In genomic region chr2:217950401-217950871, GRCh38 we compare ENCODE assay signal across 18 cellular contexts. TPM values are rescaled to one million over a fixed set of nuclear protein-coding genes. Genes with fewer than 3 reads are reported as not detected.
DNase-seq lines count a peak whose midpoint lies in the region; ATAC-seq and TF ChIP-seq lines count a peak whose summit lies in the region.
"Had no signal": no experiment of that assay in that cellular context is flagged by ENCODE, and none has a peak within 500 bp of the region (broad histone marks: within the 10 kb centered on the region; RNA-seq: fewer than 3 reads in every experiment).

No MANE protein-coding gene starts in this region.

- no peak overlapping the region for H3K27ac Mint-ChIP-seq in activated naive CD8-positive, alpha-beta T cell treated with anti-CD3 and anti-CD28 coated beads, Interleukin-2, amount 10 ng/mL, durations not matched to agents 7 days and 5 days
- no peak overlapping the region for H3K27ac Mint-ChIP-seq in activated naive CD8-positive, alpha-beta T cell treated with anti-CD3 and anti-CD28 coated beads, Interleukin-2, amount 50 U/mL, for 24 hours
- no peak overlapping the region for H3K27ac Mint-ChIP-seq in activated CD4-positive, alpha-beta memory T cell treated with anti-CD3 and anti-CD28 coated beads, Interleukin-2, amount 10 ng/mL, durations not matched to agents 7 days and 5 days
- no peak overlapping the region for H3K27ac Mint-ChIP-seq in CD4-positive, alpha-beta T cell
- H3K27ac Mint-ChIP-seq: activated naive CD4-positive, alpha-beta T cell treated with anti-CD3 and anti-CD28 coated beads, Interleukin-2, amount 10 ng/mL, durations not matched to agents 7 days and 5 days had no signal

- CTCF ChIA-PET in activated CD4-positive, alpha-beta memory T cell treated with anti-CD3 and anti-CD28 coated beads, Interleukin-2, amount 10 ng/mL, durations not matched to agents 7 days and 5 days (lab: Charles Lee) = no interaction called here
- CTCF ChIA-PET in CD4-positive, alpha-beta T cell (lab: Charles Lee) = no interaction called here

- H3K27me3 ChIP-seq in sigmoid colon = no peaks in the 10 kb centered on the region
- H3K27me3 ChIP-seq in uterus = no peaks in the 10 kb centered on the region
- H3K27me3 ChIP-seq in CD4-positive, alpha-beta T cell (ENCODE audit: control insufficient read depth, insufficient read depth, low read length) = no peaks in the 10 kb centered on the region
- H3K27me3 ChIP-seq: brain microvascular endothelial cell had no signal

- POLR2A ChIA-PET in activated naive CD8-positive, alpha-beta T cell treated with anti-CD3 and anti-CD28 coated beads, Interleukin-2, amount 10 ng/mL, durations not matched to agents 7 days and 5 days (lab: Charles Lee) = no interaction called here
- POLR2A ChIA-PET in activated CD4-positive, alpha-beta memory T cell treated with anti-CD3 and anti-CD28 coated beads, Interleukin-2, amount 10 ng/mL, durations not matched to agents 7 days and 5 days (lab: Charles Lee) = no interaction called here
- POLR2A ChIA-PET in CD4-positive, alpha-beta T cell (lab: Charles Lee) = no interaction called here

- peaks cover 12% of the 10 kb centered on the region for H3K27me3 Mint-ChIP-seq in activated naive CD8-positive, alpha-beta T cell treated with anti-CD3 and anti-CD28 coated beads, Interleukin-2, amount 10 ng/mL, durations not matched to agents 7 days and 5 days
- H3K27me3 Mint-ChIP-seq in activated naive CD8-positive, alpha-beta T cell treated with anti-CD3 and anti-CD28 coated beads, Interleukin-2, amount 50 U/mL, for 24 hours = no peaks in the 10 kb centered on the region
- H3K27me3 Mint-ChIP-seq in activated CD4-positive, alpha-beta memory T cell treated with anti-CD3 and anti-CD28 coated beads, Interleukin-2, amount 10 ng/mL, durations not matched to agents 7 days and 5 days = peaks cover 11% of the 10 kb centered on the region
- peaks cover 5% of the 10 kb centered on the region for H3K27me3 Mint-ChIP-seq in CD4-positive, alpha-beta T cell

- intact Hi-C loops in left colon (cut with DNase I, micrococcal nuclease) (no loop called here), sigmoid colon (cut with DNase I) (no loop called here), uterus (cut with DNase I; ENCODE audit: low total_unique reads) (no loop called here)
- intact Hi-C loops in CD4-positive, alpha-beta T cell (cut with DNase I, micrococcal nuclease) = no loop called here

- DNase-seq in activated naive CD8-positive, alpha-beta T cell treated with anti-CD3 and anti-CD28 coated beads, Interleukin-2, amount 10 ng/mL, durations not matched to agents 7 days and 5 days = peak; percentile 12
- no peak for DNase-seq in activated naive CD8-positive, alpha-beta T cell treated with anti-CD3 and anti-CD28 coated beads, Interleukin-2, amount 50 U/mL, for 24 hours
- peak; percentile 19 to 38 for DNase-seq in left colon
- peak; percentile 85 for DNase-seq in sigmoid colon
- DNase-seq in uterus = peak in 1 of 2 donors; percentile 55
- DNase-seq in activated CD4-positive, alpha-beta memory T cell treated with anti-CD3 and anti-CD28 coated beads, Interleukin-2, amount 10 ng/mL, durations not matched to agents 7 days and 5 days = no peak
- DNase-seq in CD4-positive, alpha-beta T cell = no peak
- DNase-seq in activated CD4-positive, alpha-beta T cell treated with anti-CD3 and anti-CD28 coated beads for 48 hours = no peak
- DNase-seq: activated CD4-positive, alpha-beta T cell treated with anti-CD3 and anti-CD28 coated beads for 1 hour; activated CD8-positive, alpha-beta memory T cell treated with anti-CD3 and anti-CD28 coated beads, Interleukin-2, amount 50 U/mL, for 48 hours; activated naive CD4-positive, alpha-beta T cell treated with anti-CD3 and anti-CD28 coated beads, Interleukin-2, amount 10 ng/mL, durations not matched to agents 7 days and 5 days; brain microvascular endothelial cell; CD4-positive, CD25-positive, alpha-beta regulatory T cell; DND-41; hippocampal formation; NCI-H1930; NCI-H510A; SHP77 treated with DMSO at 0.1 percent for 48 hours had no signal

- no peak for TF ChIP-seq POLR2A in sigmoid colon (IDR thresholded peaks at IDR 0.05)
- TF ChIP-seq POLR2A in uterus (IDR thresholded peaks at IDR 0.05) = no peak

- peak overlapping the region; percentile 84 to 98 (median 96) for H3K27ac ChIP-seq in sigmoid colon
- H3K27ac ChIP-seq in uterus = peak overlapping the region; percentile 91 to 97
- no peak overlapping the region for H3K27ac ChIP-seq in CD4-positive, alpha-beta T cell (ENCODE audit: low read depth, low read length)
- H3K27ac ChIP-seq: brain microvascular endothelial cell had no signal

- H3K36me3 Mint-ChIP-seq in activated naive CD8-positive, alpha-beta T cell treated with anti-CD3 and anti-CD28 coated beads, Interleukin-2, amount 10 ng/mL, durations not matched to agents 7 days and 5 days = no peaks in the 10 kb centered on the region
- H3K36me3 Mint-ChIP-seq in activated naive CD8-positive, alpha-beta T cell treated with anti-CD3 and anti-CD28 coated beads, Interleukin-2, amount 50 U/mL, for 24 hours (ENCODE audit: low read depth) = no peaks in the 10 kb centered on the region
- no peaks in the 10 kb centered on the region for H3K36me3 Mint-ChIP-seq in activated CD4-positive, alpha-beta memory T cell treated with anti-CD3 and anti-CD28 coated beads, Interleukin-2, amount 10 ng/mL, durations not matched to agents 7 days and 5 days (ENCODE audit: low read depth)
- no peaks in the 10 kb centered on the region for H3K36me3 Mint-ChIP-seq in CD4-positive, alpha-beta T cell (ENCODE audit: low read depth)
- H3K36me3 Mint-ChIP-seq: activated naive CD4-positive, alpha-beta T cell treated with anti-CD3 and anti-CD28 coated beads, Interleukin-2, amount 10 ng/mL, durations not matched to agents 7 days and 5 days; CD4-positive, CD25-positive, alpha-beta regulatory T cell had no signal

- TF ChIP-seq CTCF in sigmoid colon (IDR thresholded peaks at IDR 0.05) (no peak), uterus (IDR thresholded peaks at IDR 0.05) (no peak)
- TF ChIP-seq CTCF in CD4-positive, alpha-beta T cell (IDR thresholded peaks at IDR 0.05) = no peak

- no peaks in the 10 kb centered on the region for H3K9me3 ChIP-seq in sigmoid colon
- no peaks in the 10 kb centered on the region for H3K9me3 ChIP-seq in uterus
- no peaks in the 10 kb centered on the region for H3K9me3 ChIP-seq in CD4-positive, alpha-beta T cell (ENCODE audit: control insufficient read depth, low read length)

- no peak for ATAC-seq in activated naive CD8-positive, alpha-beta T cell treated with anti-CD3 and anti-CD28 coated beads, Interleukin-2, amount 10 ng/mL, durations not matched to agents 7 days and 5 days (ENCODE audit: low read depth)
- ATAC-seq in activated naive CD8-positive, alpha-beta T cell treated with anti-CD3 and anti-CD28 coated beads, Interleukin-2, amount 50 U/mL, for 24 hours = no peak
- no peak for ATAC-seq in left colon
- no peak for ATAC-seq in CD4-positive, alpha-beta T cell (ENCODE audit: poor library complexity)

- H3K4me3 ChIP-seq in sigmoid colon (peak overlapping the region in 1 of 4 donors; percentile 2), uterus (no peak overlapping the region)

- peaks cover 0 to 100% (median 100%) of the 10 kb centered on the region in 4 donors for H3K4me1 ChIP-seq in sigmoid colon
- peaks cover 15 to 27% of the 10 kb centered on the region in 2 donors for H3K4me1 ChIP-seq in uterus

- peaks cover 15% of the 10 kb centered on the region for H3K4me1 Mint-ChIP-seq in activated naive CD8-positive, alpha-beta T cell treated with anti-CD3 and anti-CD28 coated beads, Interleukin-2, amount 10 ng/mL, durations not matched to agents 7 days and 5 days
- no peaks in the 10 kb centered on the region for H3K4me1 Mint-ChIP-seq in activated naive CD8-positive, alpha-beta T cell treated with anti-CD3 and anti-CD28 coated beads, Interleukin-2, amount 50 U/mL, for 24 hours
- H3K4me1 Mint-ChIP-seq in activated CD4-positive, alpha-beta memory T cell treated with anti-CD3 and anti-CD28 coated beads, Interleukin-2, amount 10 ng/mL, durations not matched to agents 7 days and 5 days = peaks cover 4% of the 10 kb centered on the region
- no peaks in the 10 kb centered on the region for H3K4me1 Mint-ChIP-seq in CD4-positive, alpha-beta T cell (ENCODE audit: low read depth)
- H3K4me1 Mint-ChIP-seq: CD4-positive, CD25-positive, alpha-beta regulatory T cell had no signal

- H3K9me3 Mint-ChIP-seq in activated naive CD8-positive, alpha-beta T cell treated with anti-CD3 and anti-CD28 coated beads, Interleukin-2, amount 10 ng/mL, durations not matched to agents 7 days and 5 days = no peaks in the 10 kb centered on the region
- no peaks in the 10 kb centered on the region for H3K9me3 Mint-ChIP-seq in activated naive CD8-positive, alpha-beta T cell treated with anti-CD3 and anti-CD28 coated beads, Interleukin-2, amount 50 U/mL, for 24 hours
- H3K9me3 Mint-ChIP-seq in activated CD4-positive, alpha-beta memory T cell treated with anti-CD3 and anti-CD28 coated beads, Interleukin-2, amount 10 ng/mL, durations not matched to agents 7 days and 5 days = no peaks in the 10 kb centered on the region
- no peaks in the 10 kb centered on the region for H3K9me3 Mint-ChIP-seq in CD4-positive, alpha-beta T cell
- H3K9me3 Mint-ChIP-seq: activated naive CD4-positive, alpha-beta T cell treated with anti-CD3 and anti-CD28 coated beads, Interleukin-2, amount 10 ng/mL, durations not matched to agents 7 days and 5 days had no signal

- H3K36me3 ChIP-seq in sigmoid colon (no peaks in the 10 kb centered on the region), uterus (no peaks in the 10 kb centered on the region)
- H3K36me3 ChIP-seq: brain microvascular endothelial cell had no signal

- TF ChIP-seq EP300 in sigmoid colon (IDR thresholded peaks at IDR 0.05) = no peak

- H3K4me3 Mint-ChIP-seq in activated naive CD8-positive, alpha-beta T cell treated with anti-CD3 and anti-CD28 coated beads, Interleukin-2, amount 10 ng/mL, durations not matched to agents 7 days and 5 days = no peak overlapping the region
- no peak overlapping the region for H3K4me3 Mint-ChIP-seq in activated naive CD8-positive, alpha-beta T cell treated with anti-CD3 and anti-CD28 coated beads, Interleukin-2, amount 50 U/mL, for 24 hours
- H3K4me3 Mint-ChIP-seq in activated CD4-positive, alpha-beta memory T cell treated with anti-CD3 and anti-CD28 coated beads, Interleukin-2, amount 10 ng/mL, durations not matched to agents 7 days and 5 days = no peak overlapping the region
- H3K4me3 Mint-ChIP-seq in CD4-positive, alpha-beta T cell = no peak overlapping the region
- H3K4me3 Mint-ChIP-seq: activated naive CD4-positive, alpha-beta T cell treated with anti-CD3 and anti-CD28 coated beads, Interleukin-2, amount 10 ng/mL, durations not matched to agents 7 days and 5 days; CD4-positive, CD25-positive, alpha-beta regulatory T cell had no signal

- WGBS in sigmoid colon, 2 donors = 77 to 79% methylated on average over 10 of the region's 10 CpGs

RNA-seq across cellular contexts. Expression of gene TNS1, which starts 52.4 kb away (rescaled TPM):
- 10 to 100 TPM; 15.1 to 21.2 TPM for total RNA-seq in activated naive CD8-positive, alpha-beta T cell treated with anti-CD3 and anti-CD28 coated beads, Interleukin-2, amount 10 ng/mL, durations not matched to agents 7 days and 5 days
- 100 to 1,000 TPM in 1 of 2 donors, 10 to 100 TPM in 1; 27.8 to 149 TPM for total RNA-seq in left colon
- 1,000 to 10,000 TPM in 2 of 4 donors, 100 to 1,000 TPM in 2; 444 to 1,607 (median 968) TPM for total RNA-seq in sigmoid colon
- 10 to 100 TPM in 2 of 3 donors, 1 to 10 TPM in 1; 3.7 to 57.2 (median 13.8) TPM for polyA plus RNA-seq in sigmoid colon
- total RNA-seq in uterus = 1,000 to 10,000 TPM in 1 of 4 donors, 100 to 1,000 TPM in 3; 144 to 1,338 (median 313) TPM
- total RNA-seq in activated CD4-positive, alpha-beta memory T cell treated with anti-CD3 and anti-CD28 coated beads, Interleukin-2, amount 10 ng/mL, durations not matched to agents 7 days and 5 days = 1 to 10 TPM; 3.2 to 3.4 TPM
- under 1 TPM; 0.25 to 0.34 TPM for total RNA-seq in CD4-positive, alpha-beta T cell
- polyA plus RNA-seq: CD4-positive, CD25-positive, alpha-beta regulatory T cell had no signal

Comparison
In these comparisons a context has a peak if more than half of its experiments do, and no peak if none do; other contexts are left out.
1. DNase-seq: peak in activated naive CD8-positive, alpha-beta T cell treated with anti-CD3 and anti-CD28 coated beads, Interleukin-2, amount 10 ng/mL, durations not matched to agents 7 days and 5 days (single experiment), left colon (2 of 2) and sigmoid colon (single experiment); none in activated naive CD8-positive, alpha-beta T cell treated with anti-CD3 and anti-CD28 coated beads, Interleukin-2, amount 50 U/mL, for 24 hours (single experiment), activated CD4-positive, alpha-beta memory T cell treated with anti-CD3 and anti-CD28 coated beads, Interleukin-2, amount 10 ng/mL, durations not matched to agents 7 days and 5 days (single experiment), CD4-positive, alpha-beta T cell (0 of 10) and activated CD4-positive, alpha-beta T cell treated with anti-CD3 and anti-CD28 coated beads for 48 hours (single experiment).